Comparison of ENCODE assay signal across 24 cellular contexts in the genomic region with DNA sequence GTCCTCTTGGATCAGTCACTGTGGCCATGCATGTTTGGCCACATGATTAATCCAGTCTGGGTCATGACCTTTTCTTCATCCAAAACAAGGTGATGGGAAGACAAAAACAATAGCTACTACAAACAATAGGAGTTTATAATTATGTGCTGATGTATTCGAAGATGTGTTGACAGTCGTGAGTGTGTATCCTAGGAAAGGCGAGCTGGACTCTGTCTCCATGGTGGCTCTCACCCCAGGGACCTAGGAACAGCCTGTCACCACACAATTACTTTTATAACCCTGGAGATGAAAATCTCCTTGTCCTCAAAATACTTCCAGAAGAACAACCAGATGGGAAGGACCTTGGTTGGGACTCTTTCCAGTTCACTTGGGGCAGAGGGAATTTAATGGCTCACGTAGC. TPM values are rescaled to one million over a fixed set of nuclear protein-coding genes. Genes with fewer than 3 reads are reported as not detected.
"Had no signal": no experiment of that assay in that cellular context is flagged by ENCODE, and none has a peak within 500 bp of the region (broad histone marks: within the 10 kb centered on the region; RNA-seq: fewer than 3 reads in every experiment).

No MANE protein-coding gene starts in this region.

- H3K27ac Mint-ChIP-seq: nephron had no signal

- H3K27me3 Mint-ChIP-seq: naive B cell, progenitor cell of endocrine pancreas had no signal

- DNase-seq: colonic mucosa; dermis blood vessel endothelial cell; glutamatergic neuron; immature natural killer cell; left cardiac atrium; left ventricle myocardium superior; midbrain; naive B cell; occipital lobe; pancreas; retina; sigmoid colon; stimulated activated CD4-positive, alpha-beta T cell treated with anti-CD3 and anti-CD28 coated beads, Interleukin-12 subunit alpha, Interleukin-12 subunit beta, amount 100 ng/mL, for 4 hours; stimulated activated naive CD4-positive, alpha-beta T cell; stomach; substantia nigra; transverse colon had no signal

- H3K27me3 ChIP-seq: colonic mucosa, gastroesophageal sphincter, pancreas, sigmoid colon, stomach, transverse colon had no signal

- H3K4me3 Mint-ChIP-seq: immature natural killer cell, nephron had no signal

- H3K9me3 ChIP-seq: colonic mucosa, gastroesophageal sphincter, pancreas, sigmoid colon, stomach, thoracic aorta, transverse colon had no signal

- H3K9me3 Mint-ChIP-seq: immature natural killer cell, naive B cell, nephron had no signal

- H3K27ac ChIP-seq: colonic mucosa, gastroesophageal sphincter, pancreas, sigmoid colon, thoracic aorta, transverse colon had no signal

- ATAC-seq: gastroesophageal sphincter, left cardiac atrium, left ventricle myocardium superior, pancreas had no signal

- H3K4me3 ChIP-seq: colonic mucosa, gastroesophageal sphincter, lung, pancreas, sigmoid colon, skin epidermis, stomach, thoracic aorta, transverse colon had no signal

RNA-seq across cellular contexts. Expression of a gene that starts 44.1 kb away (rescaled TPM):
- total RNA-seq: dermis blood vessel endothelial cell, left ventricle myocardium superior, occipital lobe had no signal
- polyA plus RNA-seq: immature natural killer cell, keratinocyte had no signal
